Comparison of ENCODE assay signal across 16 cellular contexts in genomic region chr17:47956818-47957590, GRCh38. TPM values are rescaled to one million over a fixed set of nuclear protein-coding genes. Genes with fewer than 3 reads are reported as not detected.
DNase-seq lines count a peak whose midpoint lies in the region; ATAC-seq and TF ChIP-seq lines count a peak whose summit lies in the region.
"Had no signal": no experiment of that assay in that cellular context is flagged by ENCODE, and none has a peak within 500 bp of the region (broad histone marks: within the 10 kb centered on the region; RNA-seq: fewer than 3 reads in every experiment).

No MANE protein-coding gene starts in this region.

- no peak for ATAC-seq in stimulated activated naive CD8-positive, alpha-beta T cell treated with anti-CD3 and anti-CD28 coated beads, Interleukin-15, Interleukin-2, amounts not matched to agents 100 U/mL and 50 U/mL, for 24 hours
- ATAC-seq in HG03280 (IDR thresholded peaks at IDR 0.05; ENCODE audit: unreplicated experiment): no peak
- ATAC-seq: stimulated activated naive B cell treated with anti-CD40 and anti-IgM and Interleukin-4, amounts not matched to agents 10 μg/mL and 1 μg/mL and 100 μg/mL, for 72 hours; T-cell had no signal

- H3K4me1 Mint-ChIP-seq in nephron: peaks cover 34% of the 10 kb centered on the region
- H3K4me1 Mint-ChIP-seq: activated CD4-positive, alpha-beta T cell treated with anti-CD3 and anti-CD28 coated beads, Interleukin-2, amount 10 ng/mL, durations not matched to agents 7 days and 5 days; T-cell had no signal

- H3K27ac Mint-ChIP-seq in nephron: peak overlapping the region; percentile 80 to 92 (median 86)
- H3K27ac Mint-ChIP-seq: activated CD4-positive, alpha-beta T cell treated with anti-CD3 and anti-CD28 coated beads, Interleukin-2, amount 10 ng/mL, durations not matched to agents 7 days and 5 days; stimulated activated naive B cell treated with anti-CD40 and anti-IgM and Interleukin-4, amounts not matched to agents 10 μg/mL and 1 μg/mL and 100 μg/mL, for 72 hours; T-cell had no signal

- no peaks in the 10 kb centered on the region for H3K36me3 Mint-ChIP-seq in nephron (ENCODE audit: low read depth)
- H3K36me3 Mint-ChIP-seq: T-cell had no signal

- H3K9me3 Mint-ChIP-seq in nephron: no peaks in the 10 kb centered on the region
- H3K9me3 Mint-ChIP-seq: activated CD4-positive, alpha-beta T cell treated with anti-CD3 and anti-CD28 coated beads, Interleukin-2, amount 10 ng/mL, durations not matched to agents 7 days and 5 days; stimulated activated naive B cell treated with anti-CD40 and anti-IgM and Interleukin-4, amounts not matched to agents 10 μg/mL and 1 μg/mL and 100 μg/mL, for 72 hours; T-cell had no signal

- DNase-seq in EH (ENCODE audit: low read depth) (peak; percentile 30), NB4 (ENCODE audit: low read depth) (peak; percentile 60), epithelial cell of proximal tubule (ENCODE audit: low read depth) (no peak), globus pallidus (ENCODE audit: low spot score) (no peak), 8988T (no peak)
- DNase-seq in stimulated activated naive CD8-positive, alpha-beta T cell treated with anti-CD3 and anti-CD28 coated beads, Interleukin-15, Interleukin-2, amounts not matched to agents 100 U/mL and 50 U/mL, for 24 hours: no peak
- DNase-seq: activated CD4-positive, alpha-beta T cell treated with anti-CD3 and anti-CD28 coated beads, Interleukin-2, amount 10 ng/mL, durations not matched to agents 7 days and 5 days; central memory CD4-positive, alpha-beta T cell; HCEC 1CT; islet precursor cell; stimulated activated naive B cell treated with anti-CD40 and anti-IgM and Interleukin-4, amounts not matched to agents 10 μg/mL and 1 μg/mL and 100 μg/mL, for 72 hours; T-cell had no signal

- peak overlapping the region; percentile 76 to 81 (median 76) for H3K4me3 Mint-ChIP-seq in nephron
- H3K4me3 Mint-ChIP-seq: activated CD4-positive, alpha-beta T cell treated with anti-CD3 and anti-CD28 coated beads, Interleukin-2, amount 10 ng/mL, durations not matched to agents 7 days and 5 days; stimulated activated naive B cell treated with anti-CD40 and anti-IgM and Interleukin-4, amounts not matched to agents 10 μg/mL and 1 μg/mL and 100 μg/mL, for 72 hours; T-cell had no signal

- H3K4me3 ChIP-seq in NB4 (ENCODE audit: low read depth, low read length) (no peak overlapping the region), epithelial cell of proximal tubule (ENCODE audit: low read depth, low read length) (peak overlapping the region; percentile 44)

- peaks cover 8% of the 10 kb centered on the region for H3K27me3 Mint-ChIP-seq in nephron (ENCODE audit: low read depth)
- H3K27me3 Mint-ChIP-seq: activated CD4-positive, alpha-beta T cell treated with anti-CD3 and anti-CD28 coated beads, Interleukin-2, amount 10 ng/mL, durations not matched to agents 7 days and 5 days; stimulated activated naive B cell treated with anti-CD40 and anti-IgM and Interleukin-4, amounts not matched to agents 10 μg/mL and 1 μg/mL and 100 μg/mL, for 72 hours; T-cell had no signal

- TF ChIP-seq POLR2A in NB4 (IDR thresholded peaks at IDR 0.05; ENCODE audit: extremely low read depth, insufficient read length): no peak

- no peak for TF ChIP-seq CTCF in NB4 (IDR thresholded peaks at IDR 0.05; ENCODE audit: low read depth, low read length)
- no peak for TF ChIP-seq CTCF in epithelial cell of proximal tubule (conservative IDR thresholded peaks at IDR 0.05; ENCODE audit: low read depth, low read length)
- no peak for TF ChIP-seq CTCF in nephron (IDR thresholded peaks at IDR 0.05; ENCODE audit: unreplicated experiment in 3 of 3)

RNA-seq across cellular contexts. Expression of gene PRR15L, which starts 0.7 kb away (rescaled TPM):
- 3.5 and 3.8 TPM in 2 replicates for total RNA-seq in epithelial cell of proximal tubule
- total RNA-seq: activated CD4-positive, alpha-beta T cell treated with anti-CD3 and anti-CD28 coated beads, Interleukin-2, amount 10 ng/mL, durations not matched to agents 7 days and 5 days; fibroblast of lung; LHCN-M2 had no signal

RNA-seq across cellular contexts. Expression of gene CDK5RAP3, which starts 13.9 kb away (rescaled TPM):
- 71.0 and 111 TPM in 2 replicates for total RNA-seq in epithelial cell of proximal tubule

RNA-seq across cellular contexts. Expression of gene PNPO, which starts 15.6 kb away (rescaled TPM):
- 39.5 and 47.6 TPM in 2 replicates for total RNA-seq in epithelial cell of proximal tubule

Comparison
In these comparisons a context has a peak if more than half of its experiments do, and no peak if none do; other contexts are left out.
1. DNase-seq: peak in EH (single experiment) and NB4 (single experiment); none in epithelial cell of proximal tubule (single experiment), stimulated activated naive CD8-positive, alpha-beta T cell treated with anti-CD3 and anti-CD28 coated beads, Interleukin-15, Interleukin-2, amounts not matched to agents 100 U/mL and 50 U/mL, for 24 hours (single experiment), globus pallidus (single experiment) and 8988T (single experiment).